Comparison of ENCODE assay signal across 29 cellular contexts in the genomic region with DNA sequence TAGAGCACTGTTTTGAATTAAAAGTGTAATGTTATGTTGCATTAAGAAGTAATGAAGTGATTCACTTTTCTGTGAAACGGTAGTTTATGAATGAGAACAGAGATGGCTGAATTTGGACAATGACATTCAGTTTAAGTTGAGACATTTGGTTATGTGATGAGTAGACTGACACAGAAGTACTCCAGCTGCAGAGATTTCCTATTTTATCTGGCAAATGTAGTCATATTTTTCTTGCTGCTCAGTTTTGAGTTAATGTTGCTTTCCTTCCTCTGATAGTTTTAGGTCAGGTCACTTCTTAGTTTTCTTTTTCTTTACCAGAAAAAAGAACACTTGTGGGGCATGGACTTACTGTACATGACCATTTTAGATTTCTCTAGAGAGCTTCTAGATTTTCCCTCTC.
"Had no signal": no experiment of that assay in that cellular context is flagged by ENCODE, and none has a peak within 500 bp of the region (broad histone marks: within the 10 kb centered on the region; RNA-seq: fewer than 3 reads in every experiment).

No MANE protein-coding gene starts in this region.

- ATAC-seq: activated CD8-positive, alpha-beta T cell treated with anti-CD3 and anti-CD28 coated beads, Interleukin-2, amount 10 ng/mL, durations not matched to agents 7 days and 5 days; T-helper 17 cell; WTC11 had no signal

- H3K4me3 Mint-ChIP-seq: activated CD8-positive, alpha-beta T cell treated with anti-CD3 and anti-CD28 coated beads, Interleukin-2, amount 10 ng/mL, durations not matched to agents 7 days and 5 days; activated naive CD8-positive, alpha-beta T cell; brain; T-helper 17 cell; WTC11 had no signal

- H3K9me3 Mint-ChIP-seq: brain, WTC11 had no signal

- H3K4me1 ChIP-seq: Peyer's patch had no signal

- H3K36me3 Mint-ChIP-seq: activated naive CD8-positive, alpha-beta T cell; WTC11 had no signal

- FAIRE-seq: astrocyte had no signal

- H3K36me3 ChIP-seq: MG63, Peyer's patch had no signal

- DNase-seq: activated CD4-positive, alpha-beta T cell treated with anti-CD3 and anti-CD28 coated beads for 48 hours; activated CD4-positive, alpha-beta T cell treated with anti-CD3 and anti-CD28 coated beads, Interleukin-2, amount 50 U/mL, for 4 hours; activated CD4-positive, CD25-positive, alpha-beta regulatory T cell treated with anti-CD3 and anti-CD28 coated beads, Interleukin-2, amount 50 U/mL, for 72 hours; activated CD8-positive, alpha-beta memory T cell treated with anti-CD3 and anti-CD28 coated beads, Interleukin-2, amount 50 U/mL, for 48 hours; activated CD8-positive, alpha-beta T cell treated with anti-CD3 and anti-CD28 coated beads, Interleukin-2, amount 10 ng/mL, durations not matched to agents 7 days and 5 days; activated effector memory CD4-positive, alpha-beta T cell treated with anti-CD3 and anti-CD28 coated beads, Interleukin-2, amount 50 U/mL, for 16 hours; activated naive CD4-positive, alpha-beta T cell treated with Interleukin-2 at 50 U/mL for 16 hours; activated T-cell treated with anti-CD3 and anti-CD28 coated beads, Interleukin-2, amount 50 U/mL, for 1 hour; amygdala; MG63; MV-4-11; NCI-H1092 treated with DMSO at 0.1 percent for 48 hours; NCI-H1417 treated with DMSO at 0.1 percent for 48 hours; NCI-H1694; NCI-H2029; NCI-H345; NCI-H510A; NCI-H526 treated with DMSO at 0.1 percent for 48 hours; NCI-H82; OCI-M1; Peyer's patch; SHP77 treated with DMSO at 0.1 percent for 48 hours; T-helper 17 cell; T-helper 9 cell had no signal

- H3K27me3 Mint-ChIP-seq: activated naive CD8-positive, alpha-beta T cell; T-helper 17 cell had no signal

- H3K27me3 ChIP-seq: MG63, Peyer's patch had no signal

- H3K9me3 ChIP-seq: MG63, Peyer's patch had no signal

- H3K4me1 Mint-ChIP-seq: T-helper 17 cell had no signal

- H3K27ac ChIP-seq: Peyer's patch, RWPE1 had no signal

- H3K27ac Mint-ChIP-seq: activated CD8-positive, alpha-beta T cell treated with anti-CD3 and anti-CD28 coated beads, Interleukin-2, amount 10 ng/mL, durations not matched to agents 7 days and 5 days; activated naive CD8-positive, alpha-beta T cell; brain; T-helper 17 cell; WTC11 had no signal

- H3K4me3 ChIP-seq: MG63, Peyer's patch had no signal
